Comparison of ENCODE assay signal across 13 cellular contexts in the genomic region with DNA sequence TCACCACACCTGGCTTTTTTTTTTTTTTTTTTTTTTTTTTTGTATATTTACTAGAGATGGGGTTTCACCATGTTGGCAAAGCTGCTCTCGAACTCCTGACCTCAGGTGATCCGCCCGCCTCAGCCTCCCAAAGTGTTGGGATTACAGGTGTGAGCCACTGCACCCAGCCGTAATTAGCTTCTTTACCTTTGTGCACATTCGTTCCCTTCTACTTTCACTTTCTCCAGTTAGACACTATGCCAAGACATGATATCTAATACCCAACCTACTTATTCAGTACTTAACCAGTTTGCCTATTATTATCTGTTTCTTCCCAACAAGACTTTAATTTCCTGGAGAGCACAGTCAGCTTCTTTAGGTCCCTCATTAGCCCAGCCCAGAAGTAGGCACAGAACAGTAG. TPM values are rescaled to one million over a fixed set of nuclear protein-coding genes. Genes with fewer than 3 reads are reported as not detected.
A peak's percentile ranks its signal among the peaks of the same experiment; 100 is the strongest.
DNase-seq lines count a peak whose midpoint lies in the region; ATAC-seq lines count a peak whose summit lies in the region.
"Had no signal": no experiment of that assay in that cellular context is flagged by ENCODE, and none has a peak within 500 bp of the region (broad histone marks: within the 10 kb centered on the region; RNA-seq: fewer than 3 reads in every experiment).

No MANE protein-coding gene starts in this region.

- ATAC-seq in central memory CD8-positive, alpha-beta T cell (replicated peaks; ENCODE audit: extremely low read depth, poor library complexity, severe bottlenecking), result no peak
- ATAC-seq in stimulated activated effector memory CD8-positive, alpha-beta T cell treated with anti-CD3 and anti-CD28 coated beads, Interleukin-12 subunit alpha, Interleukin-12 subunit beta, amount 100 ng/mL, for 72 hours, result no peak
- ATAC-seq in GM21390 (IDR thresholded peaks at IDR 0.05; ENCODE audit: unreplicated experiment), result no peak

- POLR2A ChIA-PET in activated CD4-positive, alpha-beta memory T cell treated with anti-CD3 and anti-CD28 coated beads for 36 hours (lab: Charles Lee), result no interaction called here
- POLR2A ChIA-PET in activated CD4-positive, alpha-beta memory T cell treated with anti-CD3 and anti-CD28 coated beads, Interleukin-2, amount 10 ng/mL, durations not matched to agents 7 days and 5 days (lab: Charles Lee), result no interaction called here

- intact Hi-C loops in activated CD4-positive, alpha-beta memory T cell treated with anti-CD3 and anti-CD28 coated beads for 36 hours (cut with micrococcal nuclease), result no loop called here
- intact Hi-C loops in posterior vena cava (cut with DNase I), result no loop called here

- no peak overlapping the region for H3K27ac Mint-ChIP-seq in activated CD4-positive, alpha-beta memory T cell treated with anti-CD3 and anti-CD28 coated beads for 36 hours
- no peak overlapping the region for H3K27ac Mint-ChIP-seq in activated CD4-positive, alpha-beta memory T cell treated with anti-CD3 and anti-CD28 coated beads, Interleukin-2, amount 10 ng/mL, durations not matched to agents 7 days and 5 days
- peak overlapping the region; percentile 71 for H3K27ac Mint-ChIP-seq in central memory CD8-positive, alpha-beta T cell (ENCODE audit: low read depth)
- H3K27ac Mint-ChIP-seq in stimulated activated effector memory CD8-positive, alpha-beta T cell treated with anti-CD3 and anti-CD28 coated beads, Interleukin-12 subunit alpha, Interleukin-12 subunit beta, amount 100 ng/mL, for 72 hours, result no peak overlapping the region

- peaks cover 15% of the 10 kb centered on the region for H3K27me3 Mint-ChIP-seq in activated CD4-positive, alpha-beta memory T cell treated with anti-CD3 and anti-CD28 coated beads for 36 hours
- peaks cover 58% of the 10 kb centered on the region for H3K27me3 Mint-ChIP-seq in activated CD4-positive, alpha-beta memory T cell treated with anti-CD3 and anti-CD28 coated beads, Interleukin-2, amount 10 ng/mL, durations not matched to agents 7 days and 5 days
- no peaks in the 10 kb centered on the region for H3K27me3 Mint-ChIP-seq in central memory CD8-positive, alpha-beta T cell

- DNase-seq in activated CD4-positive, alpha-beta memory T cell treated with anti-CD3 and anti-CD28 coated beads for 36 hours, result no peak
- no peak for DNase-seq in activated CD4-positive, alpha-beta memory T cell treated with anti-CD3 and anti-CD28 coated beads, Interleukin-2, amount 10 ng/mL, durations not matched to agents 7 days and 5 days
- DNase-seq in NCI-H2196 treated with DMSO at 0.1 percent for 48 hours (lab: John Stamatoyannopoulos, UW; ENCODE audit: unreplicated experiment) (peak; percentile 18), posterior vena cava (ENCODE audit: low spot score) (no peak), epidermal melanocyte (ENCODE audit: insufficient read length, low spot score) (no peak)
- DNase-seq in central memory CD8-positive, alpha-beta T cell (ENCODE audit: low spot score in 2 of 2), result no peak
- DNase-seq in stimulated activated effector memory CD8-positive, alpha-beta T cell treated with anti-CD3 and anti-CD28 coated beads, Interleukin-12 subunit alpha, Interleukin-12 subunit beta, amount 100 ng/mL, for 72 hours (ENCODE audit: low spot score in 2 of 2), result no peak
- DNase-seq: EL, head of caudate nucleus, left ventricle myocardium inferior, NCI-H446, spleen had no signal

- peaks cover 18% of the 10 kb centered on the region for H3K4me1 Mint-ChIP-seq in activated CD4-positive, alpha-beta memory T cell treated with anti-CD3 and anti-CD28 coated beads for 36 hours (ENCODE audit: low read depth)
- H3K4me1 Mint-ChIP-seq in activated CD4-positive, alpha-beta memory T cell treated with anti-CD3 and anti-CD28 coated beads, Interleukin-2, amount 10 ng/mL, durations not matched to agents 7 days and 5 days, result peaks cover 28% of the 10 kb centered on the region
- peaks cover 54% of the 10 kb centered on the region for H3K4me1 Mint-ChIP-seq in central memory CD8-positive, alpha-beta T cell
- H3K4me1 Mint-ChIP-seq in stimulated activated effector memory CD8-positive, alpha-beta T cell treated with anti-CD3 and anti-CD28 coated beads, Interleukin-12 subunit alpha, Interleukin-12 subunit beta, amount 100 ng/mL, for 72 hours, result peaks cover 28% of the 10 kb centered on the region

- H3K36me3 Mint-ChIP-seq in activated CD4-positive, alpha-beta memory T cell treated with anti-CD3 and anti-CD28 coated beads for 36 hours, result no peaks in the 10 kb centered on the region
- no peaks in the 10 kb centered on the region for H3K36me3 Mint-ChIP-seq in activated CD4-positive, alpha-beta memory T cell treated with anti-CD3 and anti-CD28 coated beads, Interleukin-2, amount 10 ng/mL, durations not matched to agents 7 days and 5 days (ENCODE audit: low read depth)
- peaks cover 11% of the 10 kb centered on the region for H3K36me3 Mint-ChIP-seq in central memory CD8-positive, alpha-beta T cell (ENCODE audit: insufficient read depth)
- no peaks in the 10 kb centered on the region for H3K36me3 Mint-ChIP-seq in stimulated activated effector memory CD8-positive, alpha-beta T cell treated with anti-CD3 and anti-CD28 coated beads, Interleukin-12 subunit alpha, Interleukin-12 subunit beta, amount 100 ng/mL, for 72 hours

- H3K9me3 Mint-ChIP-seq in activated CD4-positive, alpha-beta memory T cell treated with anti-CD3 and anti-CD28 coated beads for 36 hours, result no peaks in the 10 kb centered on the region
- H3K9me3 Mint-ChIP-seq in activated CD4-positive, alpha-beta memory T cell treated with anti-CD3 and anti-CD28 coated beads, Interleukin-2, amount 10 ng/mL, durations not matched to agents 7 days and 5 days, result no peaks in the 10 kb centered on the region
- H3K9me3 Mint-ChIP-seq in central memory CD8-positive, alpha-beta T cell, result no peaks in the 10 kb centered on the region
- H3K9me3 Mint-ChIP-seq in stimulated activated effector memory CD8-positive, alpha-beta T cell treated with anti-CD3 and anti-CD28 coated beads, Interleukin-12 subunit alpha, Interleukin-12 subunit beta, amount 100 ng/mL, for 72 hours, result no peaks in the 10 kb centered on the region

- peak overlapping the region; percentile 19 for H3K4me3 Mint-ChIP-seq in activated CD4-positive, alpha-beta memory T cell treated with anti-CD3 and anti-CD28 coated beads for 36 hours
- no peak overlapping the region for H3K4me3 Mint-ChIP-seq in activated CD4-positive, alpha-beta memory T cell treated with anti-CD3 and anti-CD28 coated beads, Interleukin-2, amount 10 ng/mL, durations not matched to agents 7 days and 5 days
- peak overlapping the region; percentile 67 for H3K4me3 Mint-ChIP-seq in central memory CD8-positive, alpha-beta T cell
- H3K4me3 Mint-ChIP-seq in stimulated activated effector memory CD8-positive, alpha-beta T cell treated with anti-CD3 and anti-CD28 coated beads, Interleukin-12 subunit alpha, Interleukin-12 subunit beta, amount 100 ng/mL, for 72 hours, result peak overlapping the region; percentile 54

- CTCF ChIA-PET in activated CD4-positive, alpha-beta memory T cell treated with anti-CD3 and anti-CD28 coated beads for 36 hours (lab: Charles Lee), result interaction anchor here (1.8 kb wide), 1 partner anchor 81 kb away, joined by 6 read pairs; no protein-coding TSS in a partner anchor
- CTCF ChIA-PET in activated CD4-positive, alpha-beta memory T cell treated with anti-CD3 and anti-CD28 coated beads, Interleukin-2, amount 10 ng/mL, durations not matched to agents 7 days and 5 days (lab: Charles Lee), result interaction anchor here (0.5 kb wide), 1 partner anchor 38 kb away, joined by 3 read pairs; no protein-coding TSS in a partner anchor

RNA-seq across cellular contexts. Expression of a gene that starts 5.3 kb away (rescaled TPM):
- total RNA-seq in activated CD4-positive, alpha-beta memory T cell treated with anti-CD3 and anti-CD28 coated beads for 36 hours, result not detected
- under 1 TPM; 0.60 to 0.71 TPM for total RNA-seq in activated CD4-positive, alpha-beta memory T cell treated with anti-CD3 and anti-CD28 coated beads, Interleukin-2, amount 10 ng/mL, durations not matched to agents 7 days and 5 days
- total RNA-seq in posterior vena cava, result under 1 TPM; 0.10 to 0.19 TPM
- total RNA-seq: left ventricle myocardium inferior had no signal

RNA-seq across cellular contexts. Expression of a gene that starts 54.6 kb away (rescaled TPM):
- total RNA-seq in activated CD4-positive, alpha-beta memory T cell treated with anti-CD3 and anti-CD28 coated beads for 36 hours, result 10 to 100 TPM; 90.7 to 96.2 TPM
- 10 to 100 TPM; 38.4 to 46.4 TPM for total RNA-seq in activated CD4-positive, alpha-beta memory T cell treated with anti-CD3 and anti-CD28 coated beads, Interleukin-2, amount 10 ng/mL, durations not matched to agents 7 days and 5 days
- 100 to 1,000 TPM; 386 to 502 TPM for total RNA-seq in posterior vena cava

RNA-seq across cellular contexts. Expression of a gene that starts 55.1 kb away (rescaled TPM):
- total RNA-seq in activated CD4-positive, alpha-beta memory T cell treated with anti-CD3 and anti-CD28 coated beads for 36 hours, result 10 to 100 TPM; 66.2 to 69.1 TPM
- 10 to 100 TPM; 38.4 to 39.0 TPM for total RNA-seq in activated CD4-positive, alpha-beta memory T cell treated with anti-CD3 and anti-CD28 coated beads, Interleukin-2, amount 10 ng/mL, durations not matched to agents 7 days and 5 days
- total RNA-seq in posterior vena cava, result 10 to 100 TPM; 19.3 to 21.2 TPM
